29 cellular contexts compared by ENCODE assay signal in the genomic region with DNA sequence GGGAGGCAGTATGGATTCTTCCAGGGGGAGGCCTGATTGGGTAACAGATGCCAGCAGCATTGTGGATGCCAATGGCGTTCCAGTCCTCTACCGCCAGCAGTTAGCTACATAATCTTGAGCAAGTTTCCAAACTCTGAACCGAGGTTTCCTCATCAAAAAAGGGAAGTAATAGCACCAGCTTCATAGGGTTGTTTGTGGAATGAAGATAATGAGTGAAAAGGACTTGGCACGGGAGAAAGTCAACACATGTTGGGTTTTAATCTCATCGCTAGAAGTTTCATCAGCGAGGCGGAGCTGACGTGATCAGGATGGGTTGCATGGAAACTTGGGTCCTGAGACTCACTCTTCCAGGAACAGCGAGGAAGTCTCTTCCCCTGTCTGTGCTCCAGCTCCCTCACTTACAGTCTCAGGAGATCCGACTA.
A peak's percentile ranks its signal among the peaks of the same experiment; 100 is the strongest.
DNase-seq lines count a peak whose midpoint lies in the region; ATAC-seq and TF ChIP-seq lines count a peak whose summit lies in the region.
"Had no signal": no experiment of that assay in that cellular context is flagged by ENCODE, and none has a peak within 500 bp of the region (broad histone marks: within the 10 kb centered on the region; RNA-seq: fewer than 3 reads in every experiment).

No MANE protein-coding gene starts in this region.

- peaks cover 22% of the 10 kb centered on the region; the same call in 1 of the 2 replicates for H3F3A ChIP-seq in GM23248 (ENCODE audit: insufficient read depth)

- in situ Hi-C loops in GM23248 (cut with MboI): no loop called here

- no peaks in the 10 kb centered on the region for H3K36me3 ChIP-seq in GM23248 (ENCODE audit: low read depth)
- no peaks in the 10 kb centered on the region for H3K36me3 ChIP-seq in right atrium auricular region
- H3K36me3 ChIP-seq: ascending aorta, MG63, uterus had no signal

- no peak overlapping the region for H3K4me3 Mint-ChIP-seq in stimulated activated effector memory CD8-positive, alpha-beta T cell treated with anti-CD3 and anti-CD28 coated beads, Interleukin-12 subunit alpha, Interleukin-12 subunit beta, amount 100 ng/mL, for 72 hours
- H3K4me3 Mint-ChIP-seq: activated naive CD8-positive, alpha-beta T cell treated with anti-CD3 and anti-CD28 coated beads, Interleukin-2, amount 10 ng/mL, durations not matched to agents 7 days and 5 days; CD4-positive, alpha-beta T cell; dendritic cell treated with granulocyte-macrophage colony-stimulating factor and Interleukin-4, amounts not matched to agents 40 ng/mL and 50 ng/mL, for 4 days; mesothelial cell of epicardium had no signal

- H3K27me3 ChIP-seq in GM23248 (replicated peaks; ENCODE audit: insufficient read depth): no peaks in the 10 kb centered on the region
- H3K27me3 ChIP-seq in right atrium auricular region: no peaks in the 10 kb centered on the region
- H3K27me3 ChIP-seq: ascending aorta, MG63, testis, uterus had no signal

- no peak overlapping the region for H3K9ac ChIP-seq in GM23248

- H3K4me1 Mint-ChIP-seq in stimulated activated effector memory CD8-positive, alpha-beta T cell treated with anti-CD3 and anti-CD28 coated beads, Interleukin-12 subunit alpha, Interleukin-12 subunit beta, amount 100 ng/mL, for 72 hours: no peaks in the 10 kb centered on the region
- H3K4me1 Mint-ChIP-seq: activated naive CD8-positive, alpha-beta T cell treated with anti-CD3 and anti-CD28 coated beads, Interleukin-2, amount 10 ng/mL, durations not matched to agents 7 days and 5 days; mesothelial cell of epicardium had no signal

- TF ChIP-seq CTCF in right atrium auricular region (IDR thresholded peaks at IDR 0.05): no peak

- no peaks in the 10 kb centered on the region for H3K9me2 ChIP-seq in GM23248 (ENCODE audit: insufficient read depth)

- H3K4me3 ChIP-seq in GM23248 (no peak overlapping the region), right atrium auricular region (no peak overlapping the region)
- H3K4me3 ChIP-seq: ascending aorta, K562, MG63, PC-9, psoas muscle, testis, uterus had no signal

- H3K4me1 ChIP-seq in GM23248 (ENCODE audit: insufficient read depth): peaks cover 28% of the 10 kb centered on the region
- no peaks in the 10 kb centered on the region for H3K4me1 ChIP-seq in right atrium auricular region
- H3K4me1 ChIP-seq: ascending aorta, psoas muscle, testis, uterus had no signal

- ATAC-seq in HG02588 (IDR thresholded peaks at IDR 0.05; ENCODE audit: unreplicated experiment): no peak
- no peak for ATAC-seq in stimulated activated effector memory CD8-positive, alpha-beta T cell treated with anti-CD3 and anti-CD28 coated beads, Interleukin-12 subunit alpha, Interleukin-12 subunit beta, amount 100 ng/mL, for 72 hours
- ATAC-seq: K562; psoas muscle; stimulated activated naive CD8-positive, alpha-beta T cell treated with anti-CD3 and anti-CD28 coated beads, Interleukin-15, Interleukin-2, amounts not matched to agents 100 U/mL and 50 U/mL, for 24 hours had no signal

- peak overlapping the region; percentile 14 for H3K4me2 ChIP-seq in GM23248 (ENCODE audit: unreplicated experiment)
- H3K4me2 ChIP-seq: PC-9 had no signal

- H3K9me3 Mint-ChIP-seq in stimulated activated effector memory CD8-positive, alpha-beta T cell treated with anti-CD3 and anti-CD28 coated beads, Interleukin-12 subunit alpha, Interleukin-12 subunit beta, amount 100 ng/mL, for 72 hours: no peaks in the 10 kb centered on the region
- H3K9me3 Mint-ChIP-seq: activated naive CD8-positive, alpha-beta T cell treated with anti-CD3 and anti-CD28 coated beads, Interleukin-2, amount 10 ng/mL, durations not matched to agents 7 days and 5 days; CD4-positive, alpha-beta T cell; dendritic cell treated with granulocyte-macrophage colony-stimulating factor and Interleukin-4, amounts not matched to agents 40 ng/mL and 50 ng/mL, for 4 days had no signal

- H4K20me1 ChIP-seq in GM23248 (ENCODE audit: insufficient read depth): no peaks in the 10 kb centered on the region

- 82 to 86% methylated on average over 10 of the region's 10 CpGs for WGBS in GM23248 (ENCODE audit: low coverage in 1 of 2, low lambda C conversion rate in 2 of 2, missing lambda C conversion rate in 2 of 2), 2 experiments

- H3K36me3 Mint-ChIP-seq in stimulated activated effector memory CD8-positive, alpha-beta T cell treated with anti-CD3 and anti-CD28 coated beads, Interleukin-12 subunit alpha, Interleukin-12 subunit beta, amount 100 ng/mL, for 72 hours: no peaks in the 10 kb centered on the region
- H3K36me3 Mint-ChIP-seq: activated naive CD8-positive, alpha-beta T cell treated with anti-CD3 and anti-CD28 coated beads, Interleukin-2, amount 10 ng/mL, durations not matched to agents 7 days and 5 days; mesothelial cell of epicardium had no signal

- H3K9me3 ChIP-seq in GM23248 (ENCODE audit: low read depth) (no peaks in the 10 kb centered on the region), right atrium auricular region (no peaks in the 10 kb centered on the region)
- H3K9me3 ChIP-seq: ascending aorta, MG63, psoas muscle, testis, uterus had no signal

- no peaks in the 10 kb centered on the region for H3K79me2 ChIP-seq in GM23248 (ENCODE audit: insufficient read depth)

- DNase-seq in GM23248 (no peak), NOMO-1 treated with DMSO at 0.1 percent for 48 hours (lab: John Stamatoyannopoulos, UW; ENCODE audit: unreplicated experiment) (peak; percentile 31), ecto neural progenitor cell (ENCODE audit: low spot score) (peak; percentile 6), right atrium auricular region (ENCODE audit: low spot score) (peak; percentile 76), 8988T (no peak), cerebellar cortex (ENCODE audit: low spot score) (no peak)
- DNase-seq in stimulated activated effector memory CD8-positive, alpha-beta T cell treated with anti-CD3 and anti-CD28 coated beads, Interleukin-12 subunit alpha, Interleukin-12 subunit beta, amount 100 ng/mL, for 72 hours (ENCODE audit: low spot score in 2 of 2): no peak
- DNase-seq: activated effector memory CD4-positive, alpha-beta T cell treated with anti-CD3 and anti-CD28 coated beads, Interleukin-2, amount 50 U/mL, for 16 hours; activated naive CD8-positive, alpha-beta T cell treated with anti-CD3 and anti-CD28 coated beads, Interleukin-2, amount 10 ng/mL, durations not matched to agents 7 days and 5 days; CD4-positive, alpha-beta T cell; central memory CD4-positive, alpha-beta T cell; MG63; naive B cell; NCI-H146; NCI-H2107; NCI-H446 treated with DMSO at 0.1 percent for 48 hours; nucleus accumbens; psoas muscle; SHP77 treated with DMSO at 0.1 percent for 48 hours; stimulated activated naive CD8-positive, alpha-beta T cell treated with anti-CD3 and anti-CD28 coated beads, Interleukin-15, Interleukin-2, amounts not matched to agents 100 U/mL and 50 U/mL, for 24 hours; T-helper 1 cell; testis; uterus had no signal

- H2AFZ ChIP-seq in GM23248: no peak overlapping the region
- H2AFZ ChIP-seq: PC-9 had no signal

- H3K27ac ChIP-seq in GM23248: peak overlapping the region; percentile 84
- no peak overlapping the region for H3K27ac ChIP-seq in right atrium auricular region
- H3K27ac ChIP-seq: ascending aorta, PC-9, psoas muscle, testis, uterus had no signal

- no peak overlapping the region for H3K27ac Mint-ChIP-seq in stimulated activated effector memory CD8-positive, alpha-beta T cell treated with anti-CD3 and anti-CD28 coated beads, Interleukin-12 subunit alpha, Interleukin-12 subunit beta, amount 100 ng/mL, for 72 hours
- H3K27ac Mint-ChIP-seq: activated naive CD8-positive, alpha-beta T cell treated with anti-CD3 and anti-CD28 coated beads, Interleukin-2, amount 10 ng/mL, durations not matched to agents 7 days and 5 days; CD4-positive, alpha-beta T cell; dendritic cell treated with granulocyte-macrophage colony-stimulating factor and Interleukin-4, amounts not matched to agents 40 ng/mL and 50 ng/mL, for 4 days; mesothelial cell of epicardium; naive B cell had no signal

Comparison
In these comparisons a context has a peak if more than half of its experiments do, and no peak if none do; other contexts are left out.
1. DNase-seq: peak in NOMO-1 treated with DMSO at 0.1 percent for 48 hours (single experiment), ecto neural progenitor cell (single experiment) and right atrium auricular region (single experiment); none in GM23248 (single experiment), 8988T (single experiment), stimulated activated effector memory CD8-positive, alpha-beta T cell treated with anti-CD3 and anti-CD28 coated beads, Interleukin-12 subunit alpha, Interleukin-12 subunit beta, amount 100 ng/mL, for 72 hours (0 of 2) and cerebellar cortex (single experiment).